18 cellular contexts compared by ENCODE assay signal in genomic region chr6:2961491-2961890, GRCh38. TPM values are rescaled to one million over a fixed set of nuclear protein-coding genes. Genes with fewer than 3 reads are reported as not detected.
A peak's percentile ranks its signal among the peaks of the same experiment; 100 is the strongest.
DNase-seq lines count a peak whose midpoint lies in the region; ATAC-seq, FAIRE-seq and TF ChIP-seq lines count a peak whose summit lies in the region.
"Had no signal": no experiment of that assay in that cellular context is flagged by ENCODE, and none has a peak within 500 bp of the region (broad histone marks: within the 10 kb centered on the region; RNA-seq: fewer than 3 reads in every experiment).

No MANE protein-coding gene starts in this region.

- BruUV-seq in K562 (replicated peaks; lab: Mats Ljungman, UMichigan): no TSS peak

- no peaks in the 10 kb centered on the region; the same call in 1 of the 2 replicates for H3K36me3 Mint-ChIP-seq in HFFc6 (ENCODE audit: low read depth)
- H3K36me3 Mint-ChIP-seq: activated naive CD4-positive, alpha-beta T cell treated with anti-CD3 and anti-CD28 coated beads, Interleukin-2, amount 50 U/mL, for 72 hours had no signal

- peak overlapping the region; percentile 87 for H3K27ac Mint-ChIP-seq in HFFc6
- H3K27ac Mint-ChIP-seq: activated B cell treated with CpG ODN at 0.5 μM for 24 hours had no signal

- peaks cover 76% of the 10 kb centered on the region for H3K79me2 ChIP-seq in K562 (ENCODE audit: control insufficient read depth, insufficient read depth, low read length)

- DNase-seq in HFFc6 (no peak), K562 (ENCODE audit: extremely low read depth in 1 of 4, low spot score in 3 of 4) (no peak), right lobe of liver (no peak), hippocampal formation (lab: John Stamatoyannopoulos, UW) (no peak), COR-L47 (lab: John Stamatoyannopoulos, UW) (no peak), activated gamma-delta T cell treated with Interleukin-2 at 50 U/mL for 16 hours (no peak)
- DNase-seq: activated B cell treated with CpG ODN at 0.5 μM for 24 hours; CD8-positive, alpha-beta T cell; central memory CD4-positive, alpha-beta T cell; erythroblast; GDM1; mesendoderm; NCI-H1092 treated with DMSO at 0.1 percent for 48 hours; NCI-H446; SW 1271 had no signal

- POLR2A ChIA-PET in K562 (lab: Yijun Ruan, JAX): interaction anchor here (1.5 kb wide), 1 partner anchor 120 kb away, joined by 5 read pairs; the partner anchor contains the start of gene SERPINB1

- ATAC-seq in K562: no peak
- peak; percentile 36 to 70 (median 46) for ATAC-seq in right lobe of liver
- no peak for ATAC-seq in HG03039 (IDR thresholded peaks at IDR 0.05; ENCODE audit: unreplicated experiment)
- ATAC-seq: activated naive CD4-positive, alpha-beta T cell treated with anti-CD3 and anti-CD28 coated beads, Interleukin-2, amount 50 U/mL, for 72 hours; CD8-positive, alpha-beta T cell had no signal

- H3K9ac ChIP-seq in K562 (ENCODE audit: insufficient read depth in 1 of 2, low read depth in 2 of 2, low read length in 2 of 2): peak overlapping the region; percentile 3 to 82; a peak in 1 of 4 replicates

- H3K4me2 ChIP-seq in K562 (ENCODE audit: insufficient read depth, low read length): no peak overlapping the region; the same call in 1 of the 2 replicates

- H3K9me1 ChIP-seq in K562 (ENCODE audit: control insufficient read depth, insufficient read depth, low read length): no peaks in the 10 kb centered on the region

- WGBS in K562 (ENCODE audit: insufficient coverage, low coverage, missing lambda C conversion rate): 41% methylated on average over 6 of the region's 6 CpGs
- WGBS in right lobe of liver (ENCODE audit: insufficient coverage, low coverage, low lambda C conversion rate, missing lambda C conversion rate): 46% methylated on average over 5 of the region's 6 CpGs

- H3K4me3 ChIP-seq in K562 (no peak overlapping the region), right lobe of liver (no peak overlapping the region)

- H2AFZ ChIP-seq in K562 (ENCODE audit: low read depth, low read length): no peak overlapping the region

- H3K27me3 Mint-ChIP-seq in HFFc6 (ENCODE audit: insufficient read depth): no peaks in the 10 kb centered on the region; the same call in 1 of the 2 replicates
- H3K27me3 Mint-ChIP-seq: activated B cell treated with CpG ODN at 0.5 μM for 24 hours had no signal

- peaks cover 57% of the 10 kb centered on the region for H3K4me1 Mint-ChIP-seq in HFFc6 (ENCODE audit: low read depth)

- no peaks in the 10 kb centered on the region for H3K9me3 Mint-ChIP-seq in HFFc6
- H3K9me3 Mint-ChIP-seq: activated B cell treated with CpG ODN at 0.5 μM for 24 hours; activated naive CD4-positive, alpha-beta T cell treated with anti-CD3 and anti-CD28 coated beads, Interleukin-2, amount 50 U/mL, for 72 hours; CD8-positive, alpha-beta T cell had no signal

- H3K4me1 ChIP-seq in K562 (replicated peaks in 1 of 2; ENCODE audit: control insufficient read depth in 2 of 2, insufficient read depth in 2 of 2, low read length in 2 of 2): peaks cover 38 to 46% of the 10 kb centered on the region in 2 experiments
- H3K4me1 ChIP-seq in right lobe of liver: peaks cover 0 to 25% (median 2%) of the 10 kb centered on the region in 4 donors

- H3K27ac ChIP-seq in K562 (ENCODE audit: extremely low read depth, low read depth, low read length) (no peak overlapping the region), right lobe of liver (peak overlapping the region in 1 of 3 donors; percentile 6), temporal lobe (ENCODE audit: low read depth, low read length) (peak overlapping the region; percentile 31)

- H3K36me3 ChIP-seq in K562 (ENCODE audit: control insufficient read depth, insufficient read depth, low read length): peaks cover 36% of the 10 kb centered on the region
- no peaks in the 10 kb centered on the region for H3K36me3 ChIP-seq in right lobe of liver

- no peak overlapping the region for H3K4me3 Mint-ChIP-seq in HFFc6
- H3K4me3 Mint-ChIP-seq: activated B cell treated with CpG ODN at 0.5 μM for 24 hours; CD8-positive, alpha-beta T cell had no signal

- TF ChIP-seq EP300 in K562 (IDR thresholded peaks at IDR 0.05; ENCODE audit: low read length): no peak

- in situ Hi-C loops in K562 (cut with MboI): no loop called here

- no peak for FAIRE-seq in K562 (lab: Jason Lieb, UNC)

- intact Hi-C loops in K562 (cut with micrococcal nuclease): no loop called here
- intact Hi-C loops in right lobe of liver (cut with DNase I): no loop called here

- H3K9me3 ChIP-seq in K562 (replicated peaks; ENCODE audit: control insufficient read depth, insufficient read depth, low read depth, low read length): no peaks in the 10 kb centered on the region
- no peaks in the 10 kb centered on the region for H3K9me3 ChIP-seq in right lobe of liver

- CTCF ChIA-PET in K562 (lab: Yijun Ruan, JAX; ENCODE audit: low intra/inter-chr PET ratio): no interaction called here

- H4K20me1 ChIP-seq in K562 (replicated peaks; ENCODE audit: control insufficient read depth, insufficient read depth, low read length): no peaks in the 10 kb centered on the region

- H3K27me3 ChIP-seq in K562 (ENCODE audit: control insufficient read depth in 2 of 2, insufficient read depth in 2 of 2, low read length in 2 of 2): no peaks in the 10 kb centered on the region
- H3K27me3 ChIP-seq in right lobe of liver: no peaks in the 10 kb centered on the region

- TF ChIP-seq POLR2A in K562 (conservative IDR thresholded peaks at IDR 0.05) (no peak), right lobe of liver (IDR thresholded peaks at IDR 0.05) (no peak)

- TF ChIP-seq RAD21 in K562 (CRISPR knock-in tag; conservative IDR thresholded peaks at IDR 0.05 in 1 of 2, IDR thresholded peaks at IDR 0.05 in 1 of 2): no peak

- TF ChIP-seq CTCF in HFFc6 (IDR thresholded peaks at IDR 0.05) (no peak), K562 (IDR thresholded peaks at IDR 0.05 in 2 of 3, conservative IDR thresholded peaks at IDR 0.05 in 1 of 3; ENCODE audit: insufficient read depth in 2 of 3, low read depth in 1 of 3, low read length in 3 of 3) (no peak), right lobe of liver (IDR thresholded peaks at IDR 0.05) (no peak)

RNA-seq across cellular contexts. Expression of gene SERPINB6, which starts 9.9 kb away (rescaled TPM):
- 100 to 1,000 TPM; 109 to 142 (median 134) TPM for total RNA-seq in HFFc6 (2021; fragmentation: NEBNext Ultra II Directional; extraction: Animal tissue kit (Norgen Biotek cat#: 25700))
- total RNA-seq in K562 (2011; cell fraction: chromatin; rRNA removed; ENCODE audit: low replicate concordance): 141 and 220 TPM in 2 replicates
- total RNA-seq in K562 (2011; cell fraction: nucleolus; rRNA removed): 93.6 and 93.8 TPM in 2 replicates
- total RNA-seq in K562 (2011; cell fraction: nucleoplasm; rRNA removed): 147 and 201 TPM in 2 replicates
- total RNA-seq in K562 (2014; rRNA removed) (86.6 and 92.4 TPM in 2 replicates), K562 (2014; rRNA removed; fragmentation: Illumina TruSeq; extraction: Trizol) (111 and 114 TPM in 2 replicates), K562 (2015; rRNA removed; fragmentation: Illumina TruSeq; extraction: Trizol) (100 and 113 TPM in 2 replicates), K562 (2021) (124 and 126 TPM in 2 replicates), right lobe of liver (10 to 100 TPM; 27.0 to 48.5 (median 38.7) TPM), temporal lobe (14.5 TPM)
- polyA plus RNA-seq in K562 (2011; rRNA removed) (151 and 210 TPM in 2 replicates), K562 (2014; fragmentation: Illumina TruSeq; extraction: Trizol) (162 and 176 TPM in 2 replicates), K562 (2014; fragmentation: Nextera tagmentation; extraction: Ambion mirVana) (100 to 1,000 TPM; 143 to 211 TPM), K562 (2014; rRNA removed) (145 and 159 TPM in 2 replicates)
- polyA plus RNA-seq in K562 (2011; cell fraction: cytosol; rRNA removed): 171 and 185 TPM in 2 replicates
- polyA plus RNA-seq in K562 (2011; cell fraction: nucleus; rRNA removed): 130 and 168 TPM in 2 replicates
- 133 and 231 TPM in 2 replicates for polyA plus RNA-seq in K562 (2012)
- polyA minus RNA-seq in K562 (2011; rRNA and poly(A)+ RNA removed): 135 and 183 TPM in 2 replicates
- polyA minus RNA-seq in K562 (2011; cell fraction: cytosol; rRNA and poly(A)+ RNA removed): 64.3 and 74.2 TPM in 2 replicates
- 60.0 and 62.5 TPM in 2 replicates for polyA minus RNA-seq in K562 (2011; cell fraction: nucleus; rRNA and poly(A)+ RNA removed)

RNA-seq across cellular contexts. Expression of gene NQO2, which starts 38.2 kb away (rescaled TPM):
- total RNA-seq in HFFc6 (2021; fragmentation: NEBNext Ultra II Directional; extraction: Animal tissue kit (Norgen Biotek cat#: 25700)): 10 to 100 TPM; 28.9 to 48.6 (median 43.6) TPM
- total RNA-seq in K562 (2011; cell fraction: chromatin; rRNA removed; ENCODE audit: low replicate concordance): 88.6 and 124 TPM in 2 replicates
- total RNA-seq in K562 (2011; cell fraction: nucleolus; rRNA removed): 76.6 and 81.5 TPM in 2 replicates
- total RNA-seq in K562 (2011; cell fraction: nucleoplasm; rRNA removed): 59.8 and 71.4 TPM in 2 replicates
- total RNA-seq in K562 (2014; rRNA removed) (101 and 110 TPM in 2 replicates), K562 (2014; rRNA removed; fragmentation: Illumina TruSeq; extraction: Trizol) (106 and 108 TPM in 2 replicates), K562 (2015; rRNA removed; fragmentation: Illumina TruSeq; extraction: Trizol) (116 TPM in 2 replicates), K562 (2021) (136 and 139 TPM in 2 replicates), right lobe of liver (10 to 100 TPM; 44.5 to 74.2 (median 67.3) TPM), temporal lobe (6.1 TPM)
- polyA plus RNA-seq in K562 (2011; rRNA removed) (187 and 214 TPM in 2 replicates), K562 (2014; fragmentation: Illumina TruSeq; extraction: Trizol) (113 and 118 TPM in 2 replicates), K562 (2014; fragmentation: Nextera tagmentation; extraction: Ambion mirVana) (10 to 100 TPM; 54.6 to 70.1 TPM), K562 (2014; rRNA removed) (145 and 149 TPM in 2 replicates)
- polyA plus RNA-seq in K562 (2011; cell fraction: cytosol; rRNA removed): 201 and 211 TPM in 2 replicates
- polyA plus RNA-seq in K562 (2011; cell fraction: nucleus; rRNA removed): 136 and 150 TPM in 2 replicates
- 121 and 287 TPM in 2 replicates for polyA plus RNA-seq in K562 (2012)
- 136 and 185 TPM in 2 replicates for polyA minus RNA-seq in K562 (2011; rRNA and poly(A)+ RNA removed)
- polyA minus RNA-seq in K562 (2011; cell fraction: cytosol; rRNA and poly(A)+ RNA removed): 67.3 and 100 TPM in 2 replicates
- polyA minus RNA-seq in K562 (2011; cell fraction: nucleus; rRNA and poly(A)+ RNA removed): 20.6 and 27.7 TPM in 2 replicates

RNA-seq across cellular contexts. Expression of gene SERPINB9, which starts 58.4 kb away (rescaled TPM):
- total RNA-seq in HFFc6 (2021; fragmentation: NEBNext Ultra II Directional; extraction: Animal tissue kit (Norgen Biotek cat#: 25700)): 1 to 10 TPM in 3 of 6 experiments, under 1 TPM in 3; 0.73 to 1.4 (median 1.1) TPM
- total RNA-seq in K562 (2011; cell fraction: chromatin; rRNA removed; ENCODE audit: low replicate concordance): 38.5 and 40.9 TPM in 2 replicates
- total RNA-seq in K562 (2011; cell fraction: nucleolus; rRNA removed): 25.5 and 30.9 TPM in 2 replicates
- total RNA-seq in K562 (2011; cell fraction: nucleoplasm; rRNA removed): 39.8 and 60.8 TPM in 2 replicates
- total RNA-seq in K562 (2014; rRNA removed) (18.8 and 18.9 TPM in 2 replicates), K562 (2014; rRNA removed; fragmentation: Illumina TruSeq; extraction: Trizol) (30.7 and 37.5 TPM in 2 replicates), K562 (2015; rRNA removed; fragmentation: Illumina TruSeq; extraction: Trizol) (18.4 and 21.5 TPM in 2 replicates), K562 (2021) (31.7 and 37.0 TPM in 2 replicates), right lobe of liver (10 to 100 TPM in 1 of 6 experiments, 1 to 10 TPM in 5; 1.8 to 19.0 (median 4.6) TPM), temporal lobe (6.9 TPM)
- polyA plus RNA-seq in K562 (2011; rRNA removed) (72.3 and 136 TPM in 2 replicates), K562 (2014; fragmentation: Illumina TruSeq; extraction: Trizol) (34.6 and 40.3 TPM in 2 replicates), K562 (2014; fragmentation: Nextera tagmentation; extraction: Ambion mirVana) (10 to 100 TPM; 12.1 to 20.0 TPM), K562 (2014; rRNA removed) (26.6 and 32.2 TPM in 2 replicates)
- 68.2 and 93.0 TPM in 2 replicates for polyA plus RNA-seq in K562 (2011; cell fraction: cytosol; rRNA removed)
- 24.3 and 46.3 TPM in 2 replicates for polyA plus RNA-seq in K562 (2011; cell fraction: nucleus; rRNA removed)
- polyA plus RNA-seq in K562 (2012): 21.2 and 35.3 TPM in 2 replicates
- polyA minus RNA-seq in K562 (2011; rRNA and poly(A)+ RNA removed): 75.4 and 149 TPM in 2 replicates
- 34.9 and 85.8 TPM in 2 replicates for polyA minus RNA-seq in K562 (2011; cell fraction: cytosol; rRNA and poly(A)+ RNA removed)
- 14.3 and 16.3 TPM in 2 replicates for polyA minus RNA-seq in K562 (2011; cell fraction: nucleus; rRNA and poly(A)+ RNA removed)

Comparison
In these comparisons a context has a peak if more than half of its experiments do, and no peak if none do; other contexts are left out.
1. ATAC-seq: peak in right lobe of liver (4 of 4); none in K562 (single experiment) and HG03039 (single experiment).